Comparison of ENCODE assay signal across 9 cellular contexts in genomic region chr5:110865400-110866094, GRCh38.
DNase-seq lines count a peak whose midpoint lies in the region; ATAC-seq, FAIRE-seq and TF ChIP-seq lines count a peak whose summit lies in the region.
"Had no signal": no experiment of that assay in that cellular context is flagged by ENCODE, and none has a peak within 500 bp of the region (broad histone marks: within the 10 kb centered on the region; RNA-seq: fewer than 3 reads in every experiment).

No MANE protein-coding gene starts in this region.

- no peak overlapping the region for H3K9ac ChIP-seq in neural progenitor cell

- H3K36me3 ChIP-seq in DOHH2 (ENCODE audit: control insufficient read depth, low read length) (no peaks in the 10 kb centered on the region), MG63 (no peaks in the 10 kb centered on the region), neural progenitor cell (no peaks in the 10 kb centered on the region), small intestine (ENCODE audit: control insufficient read depth in 2 of 2, insufficient read depth in 2 of 2, low read length in 2 of 2) (no peaks in the 10 kb centered on the region)

- H4K20me1 ChIP-seq in DOHH2 (ENCODE audit: control insufficient read depth, insufficient read depth, low read depth, low read length) (no peaks in the 10 kb centered on the region), neural progenitor cell (ENCODE audit: low read depth) (no peaks in the 10 kb centered on the region)

- H3K27me3 Mint-ChIP-seq in brain (peaks cover 2% of the 10 kb centered on the region), neural progenitor cell (ENCODE audit: insufficient read depth, low read depth) (no peaks in the 10 kb centered on the region)

- H3K4me1 ChIP-seq in DOHH2 (ENCODE audit: control insufficient read depth, low read length) (no peaks in the 10 kb centered on the region), neural progenitor cell (no peaks in the 10 kb centered on the region), small intestine (ENCODE audit: control insufficient read depth in 2 of 2, insufficient read depth in 1 of 2, low read depth in 1 of 2, low read length in 1 of 2) (no peaks in the 10 kb centered on the region)

- no peaks in the 10 kb centered on the region for H3K79me2 ChIP-seq in DOHH2 (ENCODE audit: control insufficient read depth, low read length)
- no peaks in the 10 kb centered on the region for H3K79me2 ChIP-seq in neural progenitor cell (ENCODE audit: low read depth)

- H3K4me3 Mint-ChIP-seq in brain (no peak overlapping the region), neural progenitor cell (no peak overlapping the region)

- 64 to 72% (median 68%) methylated on average over 4 of the region's 4 CpGs for WGBS in small intestine, 3 donors

- H3K27me3 ChIP-seq in DOHH2 (ENCODE audit: control insufficient read depth, low read length) (no peaks in the 10 kb centered on the region; the same call in 1 of the 2 replicates), MG63 (no peaks in the 10 kb centered on the region), neural progenitor cell (no peaks in the 10 kb centered on the region), small intestine (ENCODE audit: control insufficient read depth in 2 of 2, insufficient read depth in 2 of 2, low read length in 2 of 2) (no peaks in the 10 kb centered on the region)

- no peaks in the 10 kb centered on the region for H3K9me2 ChIP-seq in DOHH2 (replicated peaks; ENCODE audit: control insufficient read depth, low read length)

- peak; percentile 42 for TF ChIP-seq CTCF in DOHH2 (IDR thresholded peaks at IDR 0.05; ENCODE audit: low read depth, low read length, poor library complexity, severe bottlenecking)
- TF ChIP-seq CTCF in GM20000 (IDR thresholded peaks at IDR 0.05; ENCODE audit: extremely low read depth, missing control alignments), result peak; percentile 41
- peak; percentile 28 to 55 for TF ChIP-seq CTCF in brain (conservative IDR thresholded peaks at IDR 0.05)
- TF ChIP-seq CTCF in neural progenitor cell (IDR thresholded peaks at IDR 0.05), result peak; percentile 78

- H3K4me1 Mint-ChIP-seq in brain, result no peaks in the 10 kb centered on the region
- no peaks in the 10 kb centered on the region for H3K4me1 Mint-ChIP-seq in neural progenitor cell

- H3K4me2 ChIP-seq in DOHH2 (ENCODE audit: low read length), result no peak overlapping the region
- H3K4me2 ChIP-seq in neural progenitor cell, result no peak overlapping the region

- H3K9me3 ChIP-seq in DOHH2 (ENCODE audit: control insufficient read depth, insufficient read depth, low read length) (no peaks in the 10 kb centered on the region), MG63 (no peaks in the 10 kb centered on the region), neural progenitor cell (ENCODE audit: low read depth) (no peaks in the 10 kb centered on the region), small intestine (ENCODE audit: control insufficient read depth, low read depth) (no peaks in the 10 kb centered on the region)
- H3K9me3 ChIP-seq: mucosa of descending colon had no signal

- ATAC-seq in HG03439 (IDR thresholded peaks at IDR 0.05; ENCODE audit: unreplicated experiment), result no peak
- ATAC-seq: mucosa of descending colon had no signal

- H3K9me3 Mint-ChIP-seq in brain, result no peaks in the 10 kb centered on the region
- no peaks in the 10 kb centered on the region for H3K9me3 Mint-ChIP-seq in neural progenitor cell

- H3K27ac Mint-ChIP-seq in brain (no peak overlapping the region), neural progenitor cell (no peak overlapping the region)

- peak; percentile 36 for DNase-seq in GM20000 (ENCODE audit: low spot score)
- peak; percentile 4 for DNase-seq in MG63
- peak; percentile 72 for DNase-seq in neural progenitor cell (ENCODE audit: low spot score)
- DNase-seq in small intestine, result no peak
- DNase-seq in NCI-H187 (lab: John Stamatoyannopoulos, UW), result no peak

- H3K36me3 Mint-ChIP-seq in brain (no peaks in the 10 kb centered on the region), neural progenitor cell (no peaks in the 10 kb centered on the region)

- H2AFZ ChIP-seq in neural progenitor cell (replicated peaks), result peak overlapping the region; percentile 54

- no peak overlapping the region for H3K4me3 ChIP-seq in DOHH2 (ENCODE audit: low read length)
- no peak overlapping the region for H3K4me3 ChIP-seq in MG63
- no peak overlapping the region for H3K4me3 ChIP-seq in neural progenitor cell
- H3K4me3 ChIP-seq in small intestine (ENCODE audit: low read depth in 1 of 2, low read length in 2 of 2), result no peak overlapping the region
- H3K4me3 ChIP-seq: mucosa of descending colon had no signal

- no peaks in the 10 kb centered on the region for H3F3A ChIP-seq in DOHH2 (ENCODE audit: control insufficient read depth, insufficient read depth)
- H3F3A ChIP-seq in neural progenitor cell (ENCODE audit: low read depth), result no peaks in the 10 kb centered on the region

- FAIRE-seq in small intestine (lab: Jason Lieb, UNC), result no peak

- H3K27ac ChIP-seq in DOHH2 (ENCODE audit: low read depth, low read length) (no peak overlapping the region), neural progenitor cell (no peak overlapping the region), small intestine (ENCODE audit: low read depth in 1 of 2, low read length in 1 of 2) (no peak overlapping the region)

Comparison
In these comparisons a context has a peak if more than half of its experiments do, and no peak if none do; other contexts are left out.
1. DNase-seq: peak in GM20000 (single experiment), MG63 (single experiment) and neural progenitor cell (single experiment); none in small intestine (single experiment) and NCI-H187 (0 of 2).
2. Peak in every context shown above with its lines, with median percentiles within 50 percentile points of each other: CTCF ChIP-seq.